ENCODE assay signal across 1 cellular context in the genomic region with DNA sequence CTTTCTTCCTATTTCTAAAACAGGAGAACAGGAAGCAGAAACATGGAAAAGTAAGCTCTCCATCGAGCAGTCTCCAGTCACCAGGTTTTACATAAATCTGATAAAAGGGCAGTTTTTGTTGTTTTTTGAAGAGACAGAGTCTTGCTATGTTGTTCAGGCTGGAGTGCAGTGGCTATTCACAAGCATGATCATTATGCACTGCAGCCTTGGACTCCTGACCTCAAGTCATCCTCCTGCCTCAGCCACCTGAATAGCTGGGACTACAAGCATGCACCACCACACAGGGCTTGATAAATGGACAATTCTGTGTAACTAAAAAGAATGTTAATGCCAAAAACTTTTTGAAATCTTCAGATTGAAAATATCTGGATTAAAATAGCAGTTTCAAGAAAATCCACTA.
TF ChIP-seq lines count a peak whose summit lies in the region.

No MANE protein-coding gene starts in this region.

TF ChIP-seq in HepG2, 621 proteins besides CTCF, POLR2A, EP300 and RAD21 (continued from another document and continues in another):
- TF ChIP-seq, protein P1, sequence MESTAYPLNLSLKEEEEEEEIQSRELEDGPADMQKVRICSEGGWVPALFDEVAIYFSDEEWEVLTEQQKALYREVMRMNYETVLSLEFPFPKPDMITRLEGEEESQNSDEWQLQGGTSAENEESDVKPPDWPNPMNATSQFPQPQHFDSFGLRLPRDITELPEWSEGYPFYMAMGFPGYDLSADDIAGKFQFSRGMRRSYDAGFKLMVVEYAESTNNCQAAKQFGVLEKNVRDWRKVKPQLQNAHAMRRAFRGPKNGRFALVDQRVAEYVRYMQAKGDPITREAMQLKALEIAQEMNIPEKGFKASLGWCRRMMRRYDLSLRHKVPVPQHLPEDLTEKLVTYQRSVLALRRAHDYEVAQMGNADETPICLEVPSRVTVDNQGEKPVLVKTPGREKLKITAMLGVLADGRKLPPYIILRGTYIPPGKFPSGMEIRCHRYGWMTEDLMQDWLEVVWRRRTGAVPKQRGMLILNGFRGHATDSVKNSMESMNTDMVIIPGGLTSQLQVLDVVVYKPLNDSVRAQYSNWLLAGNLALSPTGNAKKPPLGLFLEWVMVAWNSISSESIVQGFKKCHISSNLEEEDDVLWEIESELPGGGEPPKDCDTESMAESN (CRISPR knock-in tag; conservative IDR thresholded peaks at IDR 0.05), result no peak
- TF ChIP-seq REPIN1 (CRISPR knock-in tag; IDR thresholded peaks at IDR 0.05; ENCODE audit: borderline replicate concordance, low read depth), result peak; percentile 71; the same call in 1 of the 2 replicates
- TF ChIP-seq HOXA9 (CRISPR knock-in tag; IDR thresholded peaks at IDR 0.05; ENCODE audit: borderline replicate concordance), result no peak
- TF ChIP-seq, protein P2, sequence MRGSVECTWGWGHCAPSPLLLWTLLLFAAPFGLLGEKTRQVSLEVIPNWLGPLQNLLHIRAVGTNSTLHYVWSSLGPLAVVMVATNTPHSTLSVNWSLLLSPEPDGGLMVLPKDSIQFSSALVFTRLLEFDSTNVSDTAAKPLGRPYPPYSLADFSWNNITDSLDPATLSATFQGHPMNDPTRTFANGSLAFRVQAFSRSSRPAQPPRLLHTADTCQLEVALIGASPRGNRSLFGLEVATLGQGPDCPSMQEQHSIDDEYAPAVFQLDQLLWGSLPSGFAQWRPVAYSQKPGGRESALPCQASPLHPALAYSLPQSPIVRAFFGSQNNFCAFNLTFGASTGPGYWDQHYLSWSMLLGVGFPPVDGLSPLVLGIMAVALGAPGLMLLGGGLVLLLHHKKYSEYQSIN (CRISPR knock-in tag; IDR thresholded peaks at IDR 0.05; ENCODE audit: borderline replicate concordance), result no peak
- TF ChIP-seq ZKSCAN8 (CRISPR knock-in tag; IDR thresholded peaks at IDR 0.05; ENCODE audit: borderline replicate concordance), result peak; percentile 86
- TF ChIP-seq, protein P3, sequence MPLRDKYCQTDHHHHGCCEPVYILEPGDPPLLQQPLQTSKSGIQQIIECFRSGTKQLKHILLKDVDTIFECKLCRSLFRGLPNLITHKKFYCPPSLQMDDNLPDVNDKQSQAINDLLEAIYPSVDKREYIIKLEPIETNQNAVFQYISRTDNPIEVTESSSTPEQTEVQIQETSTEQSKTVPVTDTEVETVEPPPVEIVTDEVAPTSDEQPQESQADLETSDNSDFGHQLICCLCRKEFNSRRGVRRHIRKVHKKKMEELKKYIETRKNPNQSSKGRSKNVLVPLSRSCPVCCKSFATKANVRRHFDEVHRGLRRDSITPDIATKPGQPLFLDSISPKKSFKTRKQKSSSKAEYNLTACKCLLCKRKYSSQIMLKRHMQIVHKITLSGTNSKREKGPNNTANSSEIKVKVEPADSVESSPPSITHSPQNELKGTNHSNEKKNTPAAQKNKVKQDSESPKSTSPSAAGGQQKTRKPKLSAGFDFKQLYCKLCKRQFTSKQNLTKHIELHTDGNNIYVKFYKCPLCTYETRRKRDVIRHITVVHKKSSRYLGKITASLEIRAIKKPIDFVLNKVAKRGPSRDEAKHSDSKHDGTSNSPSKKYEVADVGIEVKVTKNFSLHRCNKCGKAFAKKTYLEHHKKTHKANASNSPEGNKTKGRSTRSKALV (CRISPR knock-in tag; IDR thresholded peaks at IDR 0.05), result no peak; the same call in 1 of the 2 replicates
- no peak for TF ChIP-seq RBM22 (optimal IDR thresholded peaks at IDR 0.05; ENCODE audit: low read length)
- TF ChIP-seq SUZ12 (IDR thresholded peaks at IDR 0.05; ENCODE audit: low read depth, low read length), result no peak
- TF ChIP-seq ZNF207 (IDR thresholded peaks at IDR 0.05; ENCODE audit: borderline replicate concordance), result no peak
- no peak for TF ChIP-seq SP5 (CRISPR knock-in tag; IDR thresholded peaks at IDR 0.05; ENCODE audit: borderline replicate concordance, low read depth)
- TF ChIP-seq, protein P4, sequence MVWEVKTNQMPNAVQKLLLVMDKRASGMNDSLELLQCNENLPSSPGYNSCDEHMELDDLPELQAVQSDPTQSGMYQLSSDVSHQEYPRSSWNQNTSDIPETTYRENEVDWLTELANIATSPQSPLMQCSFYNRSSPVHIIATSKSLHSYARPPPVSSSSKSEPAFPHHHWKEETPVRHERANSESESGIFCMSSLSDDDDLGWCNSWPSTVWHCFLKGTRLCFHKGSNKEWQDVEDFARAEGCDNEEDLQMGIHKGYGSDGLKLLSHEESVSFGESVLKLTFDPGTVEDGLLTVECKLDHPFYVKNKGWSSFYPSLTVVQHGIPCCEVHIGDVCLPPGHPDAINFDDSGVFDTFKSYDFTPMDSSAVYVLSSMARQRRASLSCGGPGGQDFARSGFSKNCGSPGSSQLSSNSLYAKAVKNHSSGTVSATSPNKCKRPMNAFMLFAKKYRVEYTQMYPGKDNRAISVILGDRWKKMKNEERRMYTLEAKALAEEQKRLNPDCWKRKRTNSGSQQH (CRISPR knock-in tag; IDR thresholded peaks at IDR 0.05; ENCODE audit: low read depth), result peak; percentile 30; the same call in 1 of the 2 replicates
- TF ChIP-seq, protein P5, sequence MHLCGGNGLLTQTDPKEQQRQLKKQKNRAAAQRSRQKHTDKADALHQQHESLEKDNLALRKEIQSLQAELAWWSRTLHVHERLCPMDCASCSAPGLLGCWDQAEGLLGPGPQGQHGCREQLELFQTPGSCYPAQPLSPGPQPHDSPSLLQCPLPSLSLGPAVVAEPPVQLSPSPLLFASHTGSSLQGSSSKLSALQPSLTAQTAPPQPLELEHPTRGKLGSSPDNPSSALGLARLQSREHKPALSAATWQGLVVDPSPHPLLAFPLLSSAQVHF (CRISPR knock-in tag; IDR thresholded peaks at IDR 0.05), result no peak
- TF ChIP-seq, protein P6, sequence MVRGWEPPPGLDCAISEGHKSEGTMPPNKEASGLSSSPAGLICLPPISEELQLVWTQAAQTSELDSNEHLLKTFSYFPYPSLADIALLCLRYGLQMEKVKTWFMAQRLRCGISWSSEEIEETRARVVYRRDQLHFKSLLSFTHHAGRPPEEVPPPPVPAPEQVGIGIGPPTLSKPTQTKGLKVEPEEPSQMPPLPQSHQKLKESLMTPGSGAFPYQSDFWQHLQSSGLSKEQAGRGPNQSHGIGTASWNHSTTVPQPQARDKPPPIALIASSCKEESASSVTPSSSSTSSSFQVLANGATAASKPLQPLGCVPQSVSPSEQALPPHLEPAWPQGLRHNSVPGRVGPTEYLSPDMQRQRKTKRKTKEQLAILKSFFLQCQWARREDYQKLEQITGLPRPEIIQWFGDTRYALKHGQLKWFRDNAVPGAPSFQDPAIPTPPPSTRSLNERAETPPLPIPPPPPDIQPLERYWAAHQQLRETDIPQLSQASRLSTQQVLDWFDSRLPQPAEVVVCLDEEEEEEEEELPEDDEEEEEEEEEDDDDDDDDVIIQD (CRISPR knock-in tag; IDR thresholded peaks at IDR 0.05; ENCODE audit: low read depth), result peak; percentile 51; the same call in 1 of the 2 replicates
- TF ChIP-seq ZNF431 (CRISPR knock-in tag; IDR thresholded peaks at IDR 0.05; ENCODE audit: borderline replicate concordance, low read depth), result 0 out of 2 replicates have a peak, but pooled peaks have one; percentile 39
- peak; percentile 72 for TF ChIP-seq SOX5 (CRISPR knock-in tag; IDR thresholded peaks at IDR 0.05; ENCODE audit: borderline replicate concordance)
- TF ChIP-seq, protein P7, sequence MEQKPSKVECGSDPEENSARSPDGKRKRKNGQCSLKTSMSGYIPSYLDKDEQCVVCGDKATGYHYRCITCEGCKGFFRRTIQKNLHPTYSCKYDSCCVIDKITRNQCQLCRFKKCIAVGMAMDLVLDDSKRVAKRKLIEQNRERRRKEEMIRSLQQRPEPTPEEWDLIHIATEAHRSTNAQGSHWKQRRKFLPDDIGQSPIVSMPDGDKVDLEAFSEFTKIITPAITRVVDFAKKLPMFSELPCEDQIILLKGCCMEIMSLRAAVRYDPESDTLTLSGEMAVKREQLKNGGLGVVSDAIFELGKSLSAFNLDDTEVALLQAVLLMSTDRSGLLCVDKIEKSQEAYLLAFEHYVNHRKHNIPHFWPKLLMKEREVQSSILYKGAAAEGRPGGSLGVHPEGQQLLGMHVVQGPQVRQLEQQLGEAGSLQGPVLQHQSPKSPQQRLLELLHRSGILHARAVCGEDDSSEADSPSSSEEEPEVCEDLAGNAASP (CRISPR knock-in tag; IDR thresholded peaks at IDR 0.05; ENCODE audit: borderline replicate concordance), result peak; percentile 50; the same call in 1 of the 2 replicates
- TF ChIP-seq ZSCAN22 (CRISPR knock-in tag; IDR thresholded peaks at IDR 0.05), result peak; percentile 92
- TF ChIP-seq PHF20 (CRISPR knock-in tag; IDR thresholded peaks at IDR 0.05), result no peak
- TF ChIP-seq CEBPG (CRISPR knock-in tag; IDR thresholded peaks at IDR 0.05), result 0 out of 2 replicates have a peak, but pooled peaks have one; percentile 4
- no peak; the same call in 1 of the 2 replicates for TF ChIP-seq NCOR1 (IDR thresholded peaks at IDR 0.05; ENCODE audit: borderline replicate concordance, low read length)
- no peak for TF ChIP-seq CEBPB (IDR thresholded peaks at IDR 0.05; ENCODE audit: borderline replicate concordance, low read depth, low read length)
- TF ChIP-seq ZMYM4 (CRISPR knock-in tag; IDR thresholded peaks at IDR 0.05), result peak; percentile 51
- 0 out of 2 replicates have a peak, but pooled peaks have one; percentile 36 for TF ChIP-seq YEATS2 (CRISPR knock-in tag; IDR thresholded peaks at IDR 0.05; ENCODE audit: borderline replicate concordance)
- TF ChIP-seq ZNF296 (CRISPR knock-in tag; conservative IDR thresholded peaks at IDR 0.05), result no peak
- no peak for TF ChIP-seq GZF1 (CRISPR knock-in tag; IDR thresholded peaks at IDR 0.05)
- peak; percentile 61; the same call in 1 of the 2 replicates for TF ChIP-seq PPARG (CRISPR knock-in tag; conservative IDR thresholded peaks at IDR 0.05)
- TF ChIP-seq FOXK1 (CRISPR knock-in tag; IDR thresholded peaks at IDR 0.05; ENCODE audit: borderline replicate concordance, low read depth), result peak; percentile 53; the same call in 1 of the 2 replicates
- TF ChIP-seq KMT2B (CRISPR knock-in tag; IDR thresholded peaks at IDR 0.05), result peak; percentile 48; the same call in 1 of the 2 replicates
- TF ChIP-seq SNAI1 (CRISPR knock-in tag; IDR thresholded peaks at IDR 0.05; ENCODE audit: borderline replicate concordance), result no peak
- no peak for TF ChIP-seq TMF1 (CRISPR knock-in tag; IDR thresholded peaks at IDR 0.05; ENCODE audit: low read depth)
- TF ChIP-seq TAF1 (CRISPR knock-in tag; IDR thresholded peaks at IDR 0.05), result no peak
- 0 out of 2 replicates have a peak, but pooled peaks have one; percentile 48 for TF ChIP-seq ZBTB42 (CRISPR knock-in tag; IDR thresholded peaks at IDR 0.05)
- no peak for TF ChIP-seq SMYD3 (CRISPR knock-in tag; IDR thresholded peaks at IDR 0.05)
- TF ChIP-seq SIN3B (IDR thresholded peaks at IDR 0.05; ENCODE audit: low read length), result no peak
- no peak for TF ChIP-seq NFYB (CRISPR knock-in tag; IDR thresholded peaks at IDR 0.05)
- TF ChIP-seq, protein P8, sequence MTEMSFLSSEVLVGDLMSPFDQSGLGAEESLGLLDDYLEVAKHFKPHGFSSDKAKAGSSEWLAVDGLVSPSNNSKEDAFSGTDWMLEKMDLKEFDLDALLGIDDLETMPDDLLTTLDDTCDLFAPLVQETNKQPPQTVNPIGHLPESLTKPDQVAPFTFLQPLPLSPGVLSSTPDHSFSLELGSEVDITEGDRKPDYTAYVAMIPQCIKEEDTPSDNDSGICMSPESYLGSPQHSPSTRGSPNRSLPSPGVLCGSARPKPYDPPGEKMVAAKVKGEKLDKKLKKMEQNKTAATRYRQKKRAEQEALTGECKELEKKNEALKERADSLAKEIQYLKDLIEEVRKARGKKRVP (CRISPR knock-in tag; IDR thresholded peaks at IDR 0.05), result no peak
- TF ChIP-seq, protein P9, sequence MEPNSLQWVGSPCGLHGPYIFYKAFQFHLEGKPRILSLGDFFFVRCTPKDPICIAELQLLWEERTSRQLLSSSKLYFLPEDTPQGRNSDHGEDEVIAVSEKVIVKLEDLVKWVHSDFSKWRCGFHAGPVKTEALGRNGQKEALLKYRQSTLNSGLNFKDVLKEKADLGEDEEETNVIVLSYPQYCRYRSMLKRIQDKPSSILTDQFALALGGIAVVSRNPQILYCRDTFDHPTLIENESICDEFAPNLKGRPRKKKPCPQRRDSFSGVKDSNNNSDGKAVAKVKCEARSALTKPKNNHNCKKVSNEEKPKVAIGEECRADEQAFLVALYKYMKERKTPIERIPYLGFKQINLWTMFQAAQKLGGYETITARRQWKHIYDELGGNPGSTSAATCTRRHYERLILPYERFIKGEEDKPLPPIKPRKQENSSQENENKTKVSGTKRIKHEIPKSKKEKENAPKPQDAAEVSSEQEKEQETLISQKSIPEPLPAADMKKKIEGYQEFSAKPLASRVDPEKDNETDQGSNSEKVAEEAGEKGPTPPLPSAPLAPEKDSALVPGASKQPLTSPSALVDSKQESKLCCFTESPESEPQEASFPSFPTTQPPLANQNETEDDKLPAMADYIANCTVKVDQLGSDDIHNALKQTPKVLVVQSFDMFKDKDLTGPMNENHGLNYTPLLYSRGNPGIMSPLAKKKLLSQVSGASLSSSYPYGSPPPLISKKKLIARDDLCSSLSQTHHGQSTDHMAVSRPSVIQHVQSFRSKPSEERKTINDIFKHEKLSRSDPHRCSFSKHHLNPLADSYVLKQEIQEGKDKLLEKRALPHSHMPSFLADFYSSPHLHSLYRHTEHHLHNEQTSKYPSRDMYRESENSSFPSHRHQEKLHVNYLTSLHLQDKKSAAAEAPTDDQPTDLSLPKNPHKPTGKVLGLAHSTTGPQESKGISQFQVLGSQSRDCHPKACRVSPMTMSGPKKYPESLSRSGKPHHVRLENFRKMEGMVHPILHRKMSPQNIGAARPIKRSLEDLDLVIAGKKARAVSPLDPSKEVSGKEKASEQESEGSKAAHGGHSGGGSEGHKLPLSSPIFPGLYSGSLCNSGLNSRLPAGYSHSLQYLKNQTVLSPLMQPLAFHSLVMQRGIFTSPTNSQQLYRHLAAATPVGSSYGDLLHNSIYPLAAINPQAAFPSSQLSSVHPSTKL (CRISPR knock-in tag; IDR thresholded peaks at IDR 0.05), result peak; percentile 91
- peak; percentile 95 for TF ChIP-seq SALL1 (CRISPR knock-in tag; IDR thresholded peaks at IDR 0.05)
- TF ChIP-seq GATAD2A (CRISPR knock-in tag; IDR thresholded peaks at IDR 0.05), result peak; percentile 59
- peak; percentile 46; the same call in 1 of the 2 replicates for TF ChIP-seq HMG20A (CRISPR knock-in tag; IDR thresholded peaks at IDR 0.05; ENCODE audit: borderline replicate concordance)
- TF ChIP-seq ZNF24 (IDR thresholded peaks at IDR 0.05), result no peak
- TF ChIP-seq ZNF558 (CRISPR knock-in tag; IDR thresholded peaks at IDR 0.05; ENCODE audit: borderline replicate concordance), result no peak
- no peak for TF ChIP-seq ZNF563 (CRISPR knock-in tag; IDR thresholded peaks at IDR 0.05)
